ENCODE assay signal across 4 cellular contexts in genomic region chr5:227375-227774, GRCh38. TPM values are rescaled to one million over a fixed set of nuclear protein-coding genes. Genes with fewer than 3 reads are reported as not detected.
"Had no signal": no experiment of that assay in that cellular context is flagged by ENCODE, and none has a peak within 500 bp of the region (broad histone marks: within the 10 kb centered on the region; RNA-seq: fewer than 3 reads in every experiment).

No MANE protein-coding gene starts in this region.

RNA-seq across cellular contexts. Expression of gene LRRC14B, which starts 36.1 kb away (rescaled TPM):
- total RNA-seq: HT-29, MCF 10A, PC-3, SK-MEL-5 had no signal
